Comparison of ENCODE assay signal across 21 cellular contexts in genomic region chr2:2742745-2743144, GRCh38.
DNase-seq lines count a peak whose midpoint lies in the region; ATAC-seq and TF ChIP-seq lines count a peak whose summit lies in the region.
"Had no signal": no experiment of that assay in that cellular context is flagged by ENCODE, and none has a peak within 500 bp of the region (broad histone marks: within the 10 kb centered on the region; RNA-seq: fewer than 3 reads in every experiment).

No MANE protein-coding gene starts in this region.

- H3K27me3 Mint-ChIP-seq in stimulated activated naive CD8-positive, alpha-beta T cell treated with anti-CD3 and anti-CD28 coated beads, Interleukin-15, amount 100 ng/mL, for 72 hours, result peaks cover 14% of the 10 kb centered on the region
- H3K27me3 Mint-ChIP-seq: activated CD4-positive, alpha-beta T cell treated with anti-CD3 and anti-CD28 coated beads, Interleukin-2, amount 10 ng/mL, durations not matched to agents 24 days and 14 days; effector memory CD8-positive, alpha-beta T cell had no signal

- no peaks in the 10 kb centered on the region for H3K4me1 Mint-ChIP-seq in stimulated activated naive CD8-positive, alpha-beta T cell treated with anti-CD3 and anti-CD28 coated beads, Interleukin-15, amount 100 ng/mL, for 72 hours
- H3K4me1 Mint-ChIP-seq: activated CD4-positive, alpha-beta T cell treated with anti-CD3 and anti-CD28 coated beads, Interleukin-2, amount 10 ng/mL, durations not matched to agents 24 days and 14 days; memory B cell had no signal

- no peaks in the 10 kb centered on the region for H3K79me2 ChIP-seq in osteoblast (ENCODE audit: insufficient read depth, low read length)

- no peak overlapping the region for H3K4me3 Mint-ChIP-seq in stimulated activated naive CD8-positive, alpha-beta T cell treated with anti-CD3 and anti-CD28 coated beads, Interleukin-15, amount 100 ng/mL, for 72 hours
- H3K4me3 Mint-ChIP-seq: activated CD4-positive, alpha-beta T cell treated with anti-CD3 and anti-CD28 coated beads, Interleukin-2, amount 10 ng/mL, durations not matched to agents 24 days and 14 days; effector memory CD8-positive, alpha-beta T cell; memory B cell; naive thymus-derived CD8-positive, alpha-beta T cell had no signal

- H3K27me3 ChIP-seq in osteoblast (ENCODE audit: insufficient read depth, low read length) (no peaks in the 10 kb centered on the region), ovary (no peaks in the 10 kb centered on the region)
- H3K27me3 ChIP-seq: SJCRH30, upper lobe of left lung had no signal

- intact Hi-C loops in ovary (cut with DNase I), result no loop called here

- TF ChIP-seq CTCF in epithelial cell of esophagus (IDR thresholded peaks at IDR 0.05; ENCODE audit: insufficient read depth, low read depth, low read length, missing control alignments) (no peak), osteoblast (IDR thresholded peaks at IDR 0.05; ENCODE audit: extremely low read depth, low read depth, low read length) (no peak), ovary (IDR thresholded peaks at IDR 0.05) (no peak)

- H3K9me3 ChIP-seq in osteoblast (ENCODE audit: low read depth, low read length), result no peaks in the 10 kb centered on the region
- H3K9me3 ChIP-seq in ovary, result no peaks in the 10 kb centered on the region
- H3K9me3 ChIP-seq: SJCRH30, upper lobe of left lung had no signal

- H3K27ac Mint-ChIP-seq in stimulated activated naive CD8-positive, alpha-beta T cell treated with anti-CD3 and anti-CD28 coated beads, Interleukin-15, amount 100 ng/mL, for 72 hours, result peak overlapping the region in 1 of 2 donors; percentile 55
- H3K27ac Mint-ChIP-seq: activated CD4-positive, alpha-beta T cell treated with anti-CD3 and anti-CD28 coated beads, Interleukin-2, amount 10 ng/mL, durations not matched to agents 24 days and 14 days; effector memory CD8-positive, alpha-beta T cell; memory B cell; naive thymus-derived CD8-positive, alpha-beta T cell had no signal

- ATAC-seq in stimulated activated naive CD8-positive, alpha-beta T cell treated with anti-CD3 and anti-CD28 coated beads, Interleukin-15, amount 100 ng/mL, for 72 hours, result no peak
- ATAC-seq: effector memory CD8-positive, alpha-beta T cell; naive thymus-derived CD8-positive, alpha-beta T cell had no signal

- H3K4me1 ChIP-seq in osteoblast (ENCODE audit: insufficient read depth, low read length) (no peaks in the 10 kb centered on the region), ovary (ENCODE audit: insufficient read depth) (peaks cover 3% of the 10 kb centered on the region)
- H3K4me1 ChIP-seq: upper lobe of left lung had no signal

- DNase-seq in NCI-H1694 (lab: John Stamatoyannopoulos, UW) (peak; percentile 81), NCI-H2171 treated with DMSO at 0.1 percent for 48 hours (lab: John Stamatoyannopoulos, UW) (peak; percentile 80), epithelial cell of esophagus (ENCODE audit: low read depth) (peak; percentile 64), osteoblast (ENCODE audit: insufficient read length, low spot score, missing footprints) (peak; percentile 41), NCI-H82 (lab: John Stamatoyannopoulos, UW) (no peak), ovary (no peak)
- no peak for DNase-seq in stimulated activated naive CD8-positive, alpha-beta T cell treated with anti-CD3 and anti-CD28 coated beads, Interleukin-15, amount 100 ng/mL, for 72 hours
- DNase-seq: activated CD4-positive, alpha-beta T cell treated with anti-CD3 and anti-CD28 coated beads, Interleukin-2, amount 10 ng/mL, durations not matched to agents 24 days and 14 days; activated CD8-positive, alpha-beta memory T cell treated with anti-CD3 and anti-CD28 coated beads, Interleukin-2, amount 50 U/mL, for 4 hours; activated gamma-delta T cell treated with Interleukin-2 at 50 U/mL for 16 hours; COR-L47; effector memory CD8-positive, alpha-beta T cell; Kasumi-1; naive thymus-derived CD8-positive, alpha-beta T cell; NCI-H1105; NCI-H526 treated with DMSO at 0.1 percent for 48 hours; stimulated activated CD4-positive, alpha-beta T cell treated with anti-CD3 and anti-CD28 coated beads, Interleukin-2, amount 100 ng/mL, for 48 hours; upper lobe of left lung had no signal

- no peak overlapping the region for H2AFZ ChIP-seq in osteoblast (ENCODE audit: low read length)

- H3K9me3 Mint-ChIP-seq in stimulated activated naive CD8-positive, alpha-beta T cell treated with anti-CD3 and anti-CD28 coated beads, Interleukin-15, amount 100 ng/mL, for 72 hours, result peaks cover 8 to 12% of the 10 kb centered on the region in 2 donors
- H3K9me3 Mint-ChIP-seq: activated CD4-positive, alpha-beta T cell treated with anti-CD3 and anti-CD28 coated beads, Interleukin-2, amount 10 ng/mL, durations not matched to agents 24 days and 14 days had no signal

- H3K27ac ChIP-seq in osteoblast (ENCODE audit: low read depth, low read length) (no peak overlapping the region), ovary (no peak overlapping the region)
- H3K27ac ChIP-seq: SJCRH30, upper lobe of left lung had no signal

- H3K4me3 ChIP-seq in epithelial cell of esophagus (ENCODE audit: low read length) (no peak overlapping the region), osteoblast (ENCODE audit: insufficient read depth, low read length) (no peak overlapping the region), ovary (no peak overlapping the region)
- H3K4me3 ChIP-seq: SJCRH30, skin epidermis, upper lobe of left lung had no signal

- TF ChIP-seq POLR2A in ovary (IDR thresholded peaks at IDR 0.05), result no peak

- 15 to 49% (median 35%) methylated on average over 3 of the region's 3 CpGs for WGBS in ovary, 3 donors

- no peak for TF ChIP-seq EP300 in ovary (IDR thresholded peaks at IDR 0.05)

- H3K36me3 ChIP-seq in osteoblast (ENCODE audit: insufficient read depth, low read length) (no peaks in the 10 kb centered on the region), ovary (no peaks in the 10 kb centered on the region)
- H3K36me3 ChIP-seq: SJCRH30, upper lobe of left lung had no signal

- H4K20me1 ChIP-seq in osteoblast (ENCODE audit: insufficient read depth, low read length), result no peaks in the 10 kb centered on the region

- H3K4me2 ChIP-seq in osteoblast (ENCODE audit: insufficient read depth, low read length), result no peak overlapping the region

Comparison
In these comparisons a context has a peak if more than half of its experiments do, and no peak if none do; other contexts are left out.
1. DNase-seq: peak in NCI-H1694 (single experiment), NCI-H2171 treated with DMSO at 0.1 percent for 48 hours (single experiment), epithelial cell of esophagus (single experiment) and osteoblast (single experiment); none in NCI-H82 (single experiment), stimulated activated naive CD8-positive, alpha-beta T cell treated with anti-CD3 and anti-CD28 coated beads, Interleukin-15, amount 100 ng/mL, for 72 hours (0 of 2) and ovary (0 of 5).